17 cellular contexts compared by ENCODE assay signal in genomic region chr7:17516768-17517167, GRCh38.
"Had no signal": no experiment of that assay in that cellular context is flagged by ENCODE, and none has a peak within 500 bp of the region (broad histone marks: within the 10 kb centered on the region; RNA-seq: fewer than 3 reads in every experiment).

No MANE protein-coding gene starts in this region.

- H3K27me3 Mint-ChIP-seq: activated CD4-positive, alpha-beta memory T cell treated with anti-CD3 and anti-CD28 coated beads for 36 hours; stimulated activated naive B cell treated with anti-CD40 and anti-IgM and Interleukin-4, amounts not matched to agents 10 μg/mL and 1 μg/mL and 100 μg/mL, for 72 hours had no signal

- H3K4me3 ChIP-seq: hepatocyte, left ventricle myocardium inferior, transverse colon had no signal

- H3K4me1 Mint-ChIP-seq: stimulated activated naive B cell treated with anti-CD40 and anti-IgM and Interleukin-4, amounts not matched to agents 10 μg/mL and 1 μg/mL and 100 μg/mL, for 72 hours had no signal

- DNase-seq: activated CD4-positive, alpha-beta memory T cell treated with anti-CD3 and anti-CD28 coated beads for 36 hours; activated CD4-positive, CD25-positive, alpha-beta regulatory T cell treated with anti-CD3 and anti-CD28 coated beads, Interleukin-2, amount 50 U/mL, for 72 hours; activated gamma-delta T cell; activated naive CD8-positive, alpha-beta T cell treated with anti-CD3 and anti-CD28 coated beads, Interleukin-2, amount 10 ng/mL, durations not matched to agents 7 days and 5 days; activated T-cell treated with anti-CD3 and anti-CD28 coated beads, Interleukin-2, amount 50 U/mL, for 48 hours; aorta; kidney; left ventricle myocardium inferior; mesenchymal stem cell; nucleus accumbens; stimulated activated CD4-positive, alpha-beta T cell treated with anti-CD3 and anti-CD28 coated beads, Interleukin-2, amount 100 ng/mL, for 24 hours; stimulated activated naive B cell treated with anti-CD40 and anti-IgM and Interleukin-4, amounts not matched to agents 10 μg/mL and 1 μg/mL and 100 μg/mL, for 72 hours; substantia nigra; transverse colon had no signal

- H3K27ac Mint-ChIP-seq: activated CD4-positive, alpha-beta memory T cell treated with anti-CD3 and anti-CD28 coated beads for 36 hours; activated naive CD8-positive, alpha-beta T cell treated with anti-CD3 and anti-CD28 coated beads, Interleukin-2, amount 10 ng/mL, durations not matched to agents 7 days and 5 days; natural killer cell treated with Interleukin-12 subunit alpha and Interleukin-12 subunit beta and Interleukin-15 and Interleukin-18, amount 100 ng/mL, for 72 hours; stimulated activated naive B cell treated with anti-CD40 and anti-IgM and Interleukin-4, amounts not matched to agents 10 μg/mL and 1 μg/mL and 100 μg/mL, for 72 hours had no signal

- H3K36me3 Mint-ChIP-seq: activated CD4-positive, alpha-beta memory T cell treated with anti-CD3 and anti-CD28 coated beads for 36 hours; natural killer cell treated with Interleukin-12 subunit alpha and Interleukin-12 subunit beta and Interleukin-15 and Interleukin-18, amount 100 ng/mL, for 72 hours; stimulated activated naive B cell treated with anti-CD40 and anti-IgM and Interleukin-4, amounts not matched to agents 10 μg/mL and 1 μg/mL and 100 μg/mL, for 72 hours had no signal

- ATAC-seq: natural killer cell treated with Interleukin-12 subunit alpha and Interleukin-12 subunit beta and Interleukin-15 and Interleukin-18, amount 100 ng/mL, for 72 hours; sciatic nerve; stimulated activated naive B cell treated with anti-CD40 and anti-IgM and Interleukin-4, amounts not matched to agents 10 μg/mL and 1 μg/mL and 100 μg/mL, for 72 hours had no signal

- H3K9me3 Mint-ChIP-seq: activated CD4-positive, alpha-beta memory T cell treated with anti-CD3 and anti-CD28 coated beads for 36 hours; natural killer cell treated with Interleukin-12 subunit alpha and Interleukin-12 subunit beta and Interleukin-15 and Interleukin-18, amount 100 ng/mL, for 72 hours; stimulated activated naive B cell treated with anti-CD40 and anti-IgM and Interleukin-4, amounts not matched to agents 10 μg/mL and 1 μg/mL and 100 μg/mL, for 72 hours had no signal

- H3K4me3 Mint-ChIP-seq: activated CD4-positive, alpha-beta memory T cell treated with anti-CD3 and anti-CD28 coated beads for 36 hours; activated naive CD8-positive, alpha-beta T cell treated with anti-CD3 and anti-CD28 coated beads, Interleukin-2, amount 10 ng/mL, durations not matched to agents 7 days and 5 days; natural killer cell treated with Interleukin-12 subunit alpha and Interleukin-12 subunit beta and Interleukin-15 and Interleukin-18, amount 100 ng/mL, for 72 hours; stimulated activated naive B cell treated with anti-CD40 and anti-IgM and Interleukin-4, amounts not matched to agents 10 μg/mL and 1 μg/mL and 100 μg/mL, for 72 hours had no signal
